1 cellular context compared by ENCODE assay signal in the genomic region with DNA sequence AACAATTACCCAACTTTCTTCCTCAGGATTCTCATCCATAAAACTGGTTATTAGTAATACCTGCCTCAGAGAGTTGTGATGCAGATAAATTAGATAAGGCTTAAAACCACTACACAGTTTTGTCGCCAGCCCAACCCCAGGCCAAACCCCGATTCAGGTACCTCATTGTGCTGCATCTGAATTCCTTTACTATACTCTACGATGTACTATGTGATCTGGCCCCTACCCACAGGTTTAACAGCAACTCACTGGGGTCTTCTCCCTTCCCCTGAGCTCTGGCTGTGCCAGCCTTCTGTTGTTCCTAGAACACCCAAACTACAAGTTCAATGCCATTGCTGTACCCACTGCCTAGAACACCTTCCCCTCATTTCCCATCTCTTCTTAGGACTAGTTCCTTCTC.
TF ChIP-seq lines count a peak whose summit lies in the region.

No MANE protein-coding gene starts in this region.

TF ChIP-seq in WTC11, 78 proteins besides CTCF, POLR2A, EP300 and RAD21 (continued from another document):
- TF ChIP-seq, protein P1, sequence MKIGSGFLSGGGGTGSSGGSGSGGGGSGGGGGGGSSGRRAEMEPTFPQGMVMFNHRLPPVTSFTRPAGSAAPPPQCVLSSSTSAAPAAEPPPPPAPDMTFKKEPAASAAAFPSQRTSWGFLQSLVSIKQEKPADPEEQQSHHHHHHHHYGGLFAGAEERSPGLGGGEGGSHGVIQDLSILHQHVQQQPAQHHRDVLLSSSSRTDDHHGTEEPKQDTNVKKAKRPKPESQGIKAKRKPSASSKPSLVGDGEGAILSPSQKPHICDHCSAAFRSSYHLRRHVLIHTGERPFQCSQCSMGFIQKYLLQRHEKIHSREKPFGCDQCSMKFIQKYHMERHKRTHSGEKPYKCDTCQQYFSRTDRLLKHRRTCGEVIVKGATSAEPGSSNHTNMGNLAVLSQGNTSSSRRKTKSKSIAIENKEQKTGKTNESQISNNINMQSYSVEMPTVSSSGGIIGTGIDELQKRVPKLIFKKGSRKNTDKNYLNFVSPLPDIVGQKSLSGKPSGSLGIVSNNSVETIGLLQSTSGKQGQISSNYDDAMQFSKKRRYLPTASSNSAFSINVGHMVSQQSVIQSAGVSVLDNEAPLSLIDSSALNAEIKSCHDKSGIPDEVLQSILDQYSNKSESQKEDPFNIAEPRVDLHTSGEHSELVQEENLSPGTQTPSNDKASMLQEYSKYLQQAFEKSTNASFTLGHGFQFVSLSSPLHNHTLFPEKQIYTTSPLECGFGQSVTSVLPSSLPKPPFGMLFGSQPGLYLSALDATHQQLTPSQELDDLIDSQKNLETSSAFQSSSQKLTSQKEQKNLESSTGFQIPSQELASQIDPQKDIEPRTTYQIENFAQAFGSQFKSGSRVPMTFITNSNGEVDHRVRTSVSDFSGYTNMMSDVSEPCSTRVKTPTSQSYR (CRISPR knock-in tag; IDR thresholded peaks at IDR 0.05) = no peak
- TF ChIP-seq, protein P2, sequence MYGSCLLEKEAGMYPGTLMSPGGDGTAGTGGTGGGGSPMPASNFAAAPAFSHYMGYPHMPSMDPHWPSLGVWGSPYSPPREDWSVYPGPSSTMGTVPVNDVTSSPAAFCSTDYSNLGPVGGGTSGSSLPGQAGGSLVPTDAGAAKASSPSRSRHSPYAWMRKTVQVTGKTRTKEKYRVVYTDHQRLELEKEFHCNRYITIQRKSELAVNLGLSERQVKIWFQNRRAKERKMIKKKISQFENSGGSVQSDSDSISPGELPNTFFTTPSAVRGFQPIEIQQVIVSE (CRISPR knock-in tag; IDR thresholded peaks at IDR 0.05; ENCODE audit: borderline replicate concordance) = no peak
- TF ChIP-seq RELA (CRISPR knock-in tag; IDR thresholded peaks at IDR 0.05; ENCODE audit: borderline replicate concordance) (no peak), IRF2 (CRISPR knock-in tag; IDR thresholded peaks at IDR 0.05; ENCODE audit: borderline replicate concordance, low read depth) (no peak), RORB (CRISPR knock-in tag; IDR thresholded peaks at IDR 0.05) (no peak), FOXK1 (CRISPR knock-in tag; IDR thresholded peaks at IDR 0.05) (no peak), ZBTB21 (CRISPR knock-in tag; IDR thresholded peaks at IDR 0.05; ENCODE audit: borderline replicate concordance) (no peak), TEAD4 (CRISPR knock-in tag; IDR thresholded peaks at IDR 0.05) (no peak)
- TF ChIP-seq, protein P3, sequence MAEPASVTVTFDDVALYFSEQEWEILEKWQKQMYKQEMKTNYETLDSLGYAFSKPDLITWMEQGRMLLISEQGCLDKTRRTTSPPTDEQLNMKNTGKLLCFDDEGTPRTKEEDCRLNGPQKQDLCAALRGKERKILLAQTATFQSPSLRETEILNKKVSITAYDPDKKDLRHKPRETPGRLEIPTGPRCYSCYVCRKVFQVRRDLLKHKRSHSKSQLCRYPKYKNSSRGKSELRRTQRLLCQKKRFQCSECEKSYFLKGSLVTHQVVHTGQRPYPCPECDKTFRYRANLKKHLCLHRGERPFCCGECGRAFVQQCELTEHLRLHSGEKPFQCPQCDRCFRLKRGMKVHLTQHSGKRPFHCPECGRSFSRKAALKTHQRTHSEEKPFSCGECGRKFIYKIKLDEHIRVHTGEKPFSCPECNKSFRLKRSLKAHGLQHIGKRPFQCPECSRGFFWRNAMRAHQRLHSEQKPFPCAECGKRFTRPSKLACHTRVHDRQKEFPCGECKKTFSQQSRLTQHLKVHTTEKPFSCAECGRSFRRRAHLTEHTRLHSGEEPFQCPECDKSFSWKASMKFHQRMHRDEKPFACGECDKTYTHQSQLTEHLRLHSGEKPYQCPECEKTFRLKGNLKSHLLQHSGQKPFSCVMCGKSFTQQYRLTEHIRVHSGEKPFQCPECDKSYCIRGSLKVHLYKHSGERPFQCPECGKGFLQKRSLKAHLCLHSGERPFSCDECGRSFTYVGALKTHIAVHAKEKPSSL (CRISPR knock-in tag; conservative IDR thresholded peaks at IDR 0.05) = no peak
